14 cellular contexts compared by ENCODE assay signal in genomic region chr16:56630134-56630533, GRCh38. TPM values are rescaled to one million over a fixed set of nuclear protein-coding genes. Genes with fewer than 3 reads are reported as not detected.
DNase-seq lines count a peak whose midpoint lies in the region; ATAC-seq, FAIRE-seq and TF ChIP-seq lines count a peak whose summit lies in the region.
"Had no signal": no experiment of that assay in that cellular context is flagged by ENCODE, and none has a peak within 500 bp of the region (broad histone marks: within the 10 kb centered on the region; RNA-seq: fewer than 3 reads in every experiment).

No MANE protein-coding gene starts in this region.

- CTCF ChIA-PET in OCI-LY7 (lab: Charles Lee; ENCODE audit: unreplicated experiment) = interaction anchor here (0.9 kb wide), 1 partner anchor 25 kb away, joined by 5 read pairs; no protein-coding TSS in a partner anchor

- BruUV-seq in OCI-LY7 (replicated peaks; lab: Mats Ljungman, UMichigan) = no TSS peak

- H4K20me1 ChIP-seq in OCI-LY7 (ENCODE audit: insufficient read depth, low read length) = no peaks in the 10 kb centered on the region

- no peaks in the 10 kb centered on the region for H3K9me3 ChIP-seq in OCI-LY7 (ENCODE audit: low read length)
- H3K9me3 ChIP-seq in HAP-1 = no peaks in the 10 kb centered on the region

- peak; percentile 69 for ATAC-seq in GM19463 (IDR thresholded peaks at IDR 0.05; ENCODE audit: unreplicated experiment)
- ATAC-seq in HG03066 (IDR thresholded peaks at IDR 0.05; ENCODE audit: low read depth, unreplicated experiment) = peak; percentile 74

- no peak overlapping the region for H3K4me3 ChIP-seq in OCI-LY7 (ENCODE audit: low read depth, low read length, poor library complexity, severe bottlenecking)
- no peak overlapping the region for H3K4me3 ChIP-seq in HAP-1

- H3K27me3 ChIP-seq in HAP-1 (ENCODE audit: low read depth) = no peaks in the 10 kb centered on the region

- TF ChIP-seq CTCF in OCI-LY7 (conservative IDR thresholded peaks at IDR 0.05; ENCODE audit: low read length) = peak; percentile 19; the same call in 1 of the 2 replicates

- H2AFZ ChIP-seq in OCI-LY7 (ENCODE audit: low read length) = no peak overlapping the region

- TF ChIP-seq POLR2A in GM12892 (IDR thresholded peaks at IDR 0.05; ENCODE audit: low read depth, low read length) = no peak
- no peak for TF ChIP-seq POLR2A in H54 (IDR thresholded peaks at IDR 0.05; ENCODE audit: low read depth, low read length)

- H3K36me3 ChIP-seq in OCI-LY7 (ENCODE audit: insufficient read depth, low read length) = no peaks in the 10 kb centered on the region
- H3K36me3 ChIP-seq in HAP-1 (replicated peaks) = no peaks in the 10 kb centered on the region

- no peak overlapping the region for H3K27ac ChIP-seq in OCI-LY7 (ENCODE audit: low read depth, low read length, poor library complexity, severe bottlenecking)
- H3K27ac ChIP-seq: C4-2B had no signal

- intact Hi-C loops in OCI-LY7 (cut with micrococcal nuclease; ENCODE audit: unreplicated experiment) = no loop called here

- in situ Hi-C loops in HAP-1 (cut with MboI; ENCODE audit: low sequenced_read_pairs) = no loop called here

- DNase-seq in GM12892 (ENCODE audit: insufficient read length) (no peak), OCI-LY7 (ENCODE audit: low spot score) (peak; percentile 66), superior temporal gyrus (ENCODE audit: extremely low spot score) (no peak), H54 (ENCODE audit: insufficient read length, low spot score) (no peak), HAP-1 (ENCODE audit: low spot score in 2 of 2) (no peak), globus pallidus (ENCODE audit: low spot score) (no peak)
- DNase-seq: NCI-H1092 treated with DMSO at 0.1 percent for 48 hours; stimulated activated CD4-positive, alpha-beta T cell treated with anti-CD3 and anti-CD28 coated beads, Interleukin-2, amount 100 ng/mL, for 48 hours had no signal

- H3K4me1 ChIP-seq in OCI-LY7 (ENCODE audit: insufficient read depth, low read length, poor library complexity, severe bottlenecking) = peaks cover 9% of the 10 kb centered on the region
- peaks cover 25% of the 10 kb centered on the region for H3K4me1 ChIP-seq in HAP-1

- peak overlapping the region; percentile 13; the same call in 1 of the 2 replicates for H3K4me2 ChIP-seq in OCI-LY7 (ENCODE audit: low read length)

- FAIRE-seq in GM12892 (lab: Jason Lieb, UNC) (peak; percentile 74), H54 (lab: Jason Lieb, UNC) (no peak)
- FAIRE-seq: H1 had no signal

- no peaks in the 10 kb centered on the region for H3K9me2 ChIP-seq in OCI-LY7 (ENCODE audit: insufficient read depth, low read length)

- no peaks in the 10 kb centered on the region for H3K79me2 ChIP-seq in OCI-LY7 (ENCODE audit: insufficient read depth, low read depth, low read length)

- POLR2A ChIA-PET in OCI-LY7 (lab: Charles Lee) = interaction anchor here (0.9 kb wide), 1 partner anchor 18 kb away, joined by 5 read pairs; no protein-coding TSS in a partner anchor

RNA-seq across cellular contexts. Expression of gene MT1M, which starts 2.3 kb away (rescaled TPM):
- polyA plus RNA-seq in GM12892 (2012; ENCODE audit: missing spikeins) = not detected
- total RNA-seq in OCI-LY7 (2014; rRNA removed; shearing (Covaris generic)) = not detected in 2 replicates
- not detected in 2 replicates for total RNA-seq in OCI-LY7 (2022)
- total RNA-seq: activated T-helper 1 cell treated with anti-CD3 and anti-CD28 coated beads, Interleukin-12 subunit alpha, Interleukin-12 subunit beta, Interleukin-2, Interleukin-4 antibody, amounts not matched to agents 30 ng/mL and 10 ng/mL and 1 ng/mL, durations not matched to agents 14 hours and 24 hours and 36 hours; H1 had no signal

RNA-seq across cellular contexts. Expression of gene MT1E, which starts 4.6 kb away (rescaled TPM):
- 0.72 TPM for polyA plus RNA-seq in GM12892 (2012; ENCODE audit: missing spikeins)
- total RNA-seq in OCI-LY7 (2014; rRNA removed; shearing (Covaris generic)) = not detected in 2 replicates
- not detected in 2 replicates for total RNA-seq in OCI-LY7 (2022)

RNA-seq across cellular contexts. Expression of gene MT1A, which starts 8.3 kb away (rescaled TPM):
- polyA plus RNA-seq in GM12892 (2012; ENCODE audit: missing spikeins) = not detected
- not detected in 2 replicates for total RNA-seq in OCI-LY7 (2014; rRNA removed; shearing (Covaris generic))
- total RNA-seq in OCI-LY7 (2022) = not detected in 2 replicates
- total RNA-seq: chondrocyte, H1 had no signal
- polyA plus RNA-seq: H1 had no signal

RNA-seq across cellular contexts. Expression of gene MT1B, which starts 21.6 kb away (rescaled TPM):
- not detected for polyA plus RNA-seq in GM12892 (2012; ENCODE audit: missing spikeins)
- total RNA-seq in OCI-LY7 (2014; rRNA removed; shearing (Covaris generic)) = not detected in 2 replicates
- not detected in 2 replicates for total RNA-seq in OCI-LY7 (2022)
- total RNA-seq: activated T-helper 1 cell treated with anti-CD3 and anti-CD28 coated beads, Interleukin-12 subunit alpha, Interleukin-12 subunit beta, Interleukin-2, Interleukin-4 antibody, amounts not matched to agents 30 ng/mL and 10 ng/mL and 1 ng/mL, durations not matched to agents 14 hours and 24 hours and 36 hours; chondrocyte; H1 had no signal
- polyA plus RNA-seq: H1 had no signal

RNA-seq across cellular contexts. Expression of gene MT2A, which starts 21.8 kb away (rescaled TPM):
- polyA plus RNA-seq in GM12892 (2012; ENCODE audit: missing spikeins) = 24.2 TPM
- total RNA-seq in OCI-LY7 (2014; rRNA removed; shearing (Covaris generic)) = 27.2 and 40.0 TPM in 2 replicates
- total RNA-seq in OCI-LY7 (2022) = 5.7 and 9.3 TPM in 2 replicates
